In genomic region chr17:74379495-74380085, GRCh38 we compare ENCODE assay signal across 1 cellular context.
TF ChIP-seq lines count a peak whose summit lies in the region.

No MANE protein-coding gene starts in this region.

TF ChIP-seq in GM23338, 12 proteins besides CTCF, POLR2A, EP300 and RAD21 (continued from another document):
- TF ChIP-seq ZNF462 (CRISPR knock-in tag; IDR thresholded peaks at IDR 0.05) (no peak), POLR2AphosphoS5 (IDR thresholded peaks at IDR 0.05; ENCODE audit: low read depth) (peak; percentile 38; the same call in 1 of the 2 replicates), ZNF331 (CRISPR knock-in tag; IDR thresholded peaks at IDR 0.05; ENCODE audit: low read depth) (no peak), ETS1 (IDR thresholded peaks at IDR 0.05) (no peak), JUNB (IDR thresholded peaks at IDR 0.05; ENCODE audit: unreplicated experiment) (no peak), CREB1 (CRISPR knock-in tag; IDR thresholded peaks at IDR 0.05; ENCODE audit: low read depth) (no peak), ZNF114 (CRISPR knock-in tag; IDR thresholded peaks at IDR 0.05) (no peak), NANOG (IDR thresholded peaks at IDR 0.05; ENCODE audit: borderline replicate concordance) (no peak)
